ENCODE assay signal across 8 cellular contexts in the genomic region with DNA sequence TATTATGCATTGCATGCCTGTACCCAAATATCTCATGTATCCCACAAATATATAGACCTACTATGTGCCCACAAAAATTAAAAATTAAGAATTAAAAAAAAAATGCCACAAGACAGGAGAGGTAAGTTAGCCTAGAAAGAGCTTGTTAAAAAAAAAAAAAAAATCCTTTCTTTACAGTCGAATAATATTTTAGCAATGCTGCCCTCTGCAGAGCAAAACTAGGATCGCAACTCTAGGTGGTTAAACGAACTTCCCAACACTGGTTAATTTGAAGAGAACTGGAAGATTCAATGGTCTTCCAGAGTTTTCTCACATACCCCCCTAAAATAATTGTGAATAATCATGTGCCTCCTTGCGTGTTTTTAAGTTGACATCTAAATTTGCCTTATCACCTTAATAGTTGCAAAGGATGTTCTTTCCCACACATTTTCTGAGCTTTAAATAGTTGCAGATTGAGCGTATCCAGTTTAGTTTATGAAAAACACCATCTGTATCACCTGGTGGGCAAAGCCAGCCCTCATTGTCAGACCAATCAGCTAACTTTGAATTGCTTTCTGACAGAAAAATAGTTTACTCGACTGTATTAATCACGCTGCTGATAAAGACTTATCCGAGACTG. TPM values are rescaled to one million over a fixed set of nuclear protein-coding genes. Genes with fewer than 3 reads are reported as not detected.
DNase-seq lines count a peak whose midpoint lies in the region; ATAC-seq and TF ChIP-seq lines count a peak whose summit lies in the region.

No MANE protein-coding gene starts in this region.

- CTCF ChIA-PET in Panc1 (lab: Charles Lee) = interaction anchor here (0.6 to 1.2 kb wide), 8 partner anchors 33 to 247 kb away, joined by 3 to 5 read pairs (median 4); no protein-coding TSS in a partner anchor

- DNase-seq in CD14-positive monocyte (ENCODE audit: low spot score) = no peak
- DNase-seq in HT-29 (ENCODE audit: low spot score) = peak; percentile 94
- DNase-seq in Panc1 (ENCODE audit: low read depth, low spot score) = peak; percentile 45
- peak; percentile 44 for DNase-seq in activated T-helper 1 cell treated with anti-CD3 and anti-CD28 coated beads, Interleukin-12 subunit alpha, Interleukin-12 subunit beta, Interleukin-2, Interleukin-4 antibody, amounts not matched to agents 30 ng/mL and 10 ng/mL and 1 ng/mL, durations not matched to agents 14 hours and 24 hours and 36 hours (ENCODE audit: low spot score)
- peak in 1 of 2 donors; percentile 77 for DNase-seq in foreskin fibroblast
- no peak for DNase-seq in osteocyte (ENCODE audit: extremely low spot score, unreplicated experiment)
- peak; percentile 82 for DNase-seq in ureter (ENCODE audit: low spot score)

- peaks cover 6% of the 10 kb centered on the region; the same call in 1 of the 2 replicates for H3K4me1 ChIP-seq in Panc1 (ENCODE audit: control insufficient read depth, insufficient read depth, low read length)

- intact Hi-C loops in CD14-positive monocyte (cut with micrococcal nuclease) = loop anchor here (2.0 to 5.0 kb wide), 2 partner anchors 245 to 248 kb away; no protein-coding TSS in a partner anchor
- intact Hi-C loops in Panc1 (cut with micrococcal nuclease; ENCODE audit: unreplicated experiment) = loop anchor here (2.0 to 5.0 kb wide), 2 partner anchors 245 to 453 kb away; no protein-coding TSS in a partner anchor
- intact Hi-C loops in activated T-helper 1 cell treated with anti-CD3 and anti-CD28 coated beads, Interleukin-12 subunit alpha, Interleukin-12 subunit beta, Interleukin-2, Interleukin-4 antibody, amounts not matched to agents 30 ng/mL and 10 ng/mL and 1 ng/mL, durations not matched to agents 14 hours and 24 hours and 36 hours (cut with micrococcal nuclease) = loop anchor here (1.0 to 5.0 kb wide), 4 partner anchors 178 to 453 kb away; no protein-coding TSS in a partner anchor

- H3K27me3 Mint-ChIP-seq in CD14-positive monocyte (ENCODE audit: low read depth in 3 of 3) (peaks cover 0 to 3% (median 0%) of the 10 kb centered on the region in 3 donors), osteocyte (ENCODE audit: unreplicated experiment) (peaks cover 19% of the 10 kb centered on the region)
- H3K27me3 Mint-ChIP-seq in activated T-helper 1 cell treated with anti-CD3 and anti-CD28 coated beads, Interleukin-12 subunit alpha, Interleukin-12 subunit beta, Interleukin-2, Interleukin-4 antibody, amounts not matched to agents 30 ng/mL and 10 ng/mL and 1 ng/mL, durations not matched to agents 14 hours and 24 hours and 36 hours (ENCODE audit: insufficient read depth) = peaks cover 63% of the 10 kb centered on the region

- no peak overlapping the region for H3K27ac ChIP-seq in Panc1 (ENCODE audit: low read length)

- no peak overlapping the region for H3K4me3 Mint-ChIP-seq in CD14-positive monocyte
- no peak overlapping the region for H3K4me3 Mint-ChIP-seq in activated T-helper 1 cell treated with anti-CD3 and anti-CD28 coated beads, Interleukin-12 subunit alpha, Interleukin-12 subunit beta, Interleukin-2, Interleukin-4 antibody, amounts not matched to agents 30 ng/mL and 10 ng/mL and 1 ng/mL, durations not matched to agents 14 hours and 24 hours and 36 hours
- H3K4me3 Mint-ChIP-seq in osteocyte (ENCODE audit: unreplicated experiment) = no peak overlapping the region

- peak overlapping the region in 6 of 7 donors; percentile 20 to 87 (median 51) for H3K27ac Mint-ChIP-seq in CD14-positive monocyte
- H3K27ac Mint-ChIP-seq in activated T-helper 1 cell treated with anti-CD3 and anti-CD28 coated beads, Interleukin-12 subunit alpha, Interleukin-12 subunit beta, Interleukin-2, Interleukin-4 antibody, amounts not matched to agents 30 ng/mL and 10 ng/mL and 1 ng/mL, durations not matched to agents 14 hours and 24 hours and 36 hours = no peak overlapping the region
- no peak overlapping the region for H3K27ac Mint-ChIP-seq in osteocyte (ENCODE audit: unreplicated experiment)

- ATAC-seq in Panc1 (peak; percentile 65; the same call in 1 of the 2 replicates), HG03520 (IDR thresholded peaks at IDR 0.05; ENCODE audit: unreplicated experiment) (no peak)

- peaks cover 0 to 2% of the 10 kb centered on the region in 2 donors for H3K36me3 Mint-ChIP-seq in CD14-positive monocyte
- H3K36me3 Mint-ChIP-seq in activated T-helper 1 cell treated with anti-CD3 and anti-CD28 coated beads, Interleukin-12 subunit alpha, Interleukin-12 subunit beta, Interleukin-2, Interleukin-4 antibody, amounts not matched to agents 30 ng/mL and 10 ng/mL and 1 ng/mL, durations not matched to agents 14 hours and 24 hours and 36 hours (ENCODE audit: low read depth) = no peaks in the 10 kb centered on the region
- H3K36me3 Mint-ChIP-seq in osteocyte (ENCODE audit: unreplicated experiment) = no peaks in the 10 kb centered on the region

- no peak overlapping the region for H3K4me3 ChIP-seq in Panc1 (ENCODE audit: low read depth in 2 of 2, low read length in 2 of 2)
- no peak overlapping the region for H3K4me3 ChIP-seq in foreskin fibroblast (ENCODE audit: low read depth in 1 of 2, low read length in 2 of 2)

- POLR2A ChIA-PET in Panc1 (lab: Charles Lee) = no interaction called here

- no peaks in the 10 kb centered on the region for H3K36me3 ChIP-seq in Panc1 (ENCODE audit: control insufficient read depth, insufficient read depth, low read length)

- TF ChIP-seq CTCF in CD14-positive monocyte (IDR thresholded peaks at IDR 0.05) (peak; percentile 84), Panc1 (IDR thresholded peaks at IDR 0.05) (peak; percentile 67; the same call in 1 of the 2 replicates), foreskin fibroblast (IDR thresholded peaks at IDR 0.05; ENCODE audit: low read depth, low read length) (peak; percentile 59), osteocyte (IDR thresholded peaks at IDR 0.05) (peak; percentile 80)

- in situ Hi-C loops in Panc1 (cut with HindIII; ENCODE audit: low pct_unique_long_range_greater_than_20kb, low sequenced_read_pairs) = no loop called here

- H3K9me3 Mint-ChIP-seq in CD14-positive monocyte (no peaks in the 10 kb centered on the region), osteocyte (ENCODE audit: unreplicated experiment) (no peaks in the 10 kb centered on the region)
- H3K9me3 Mint-ChIP-seq in activated T-helper 1 cell treated with anti-CD3 and anti-CD28 coated beads, Interleukin-12 subunit alpha, Interleukin-12 subunit beta, Interleukin-2, Interleukin-4 antibody, amounts not matched to agents 30 ng/mL and 10 ng/mL and 1 ng/mL, durations not matched to agents 14 hours and 24 hours and 36 hours = no peaks in the 10 kb centered on the region

- peaks cover 57% of the 10 kb centered on the region for H3K4me1 Mint-ChIP-seq in CD14-positive monocyte
- peaks cover 16% of the 10 kb centered on the region for H3K4me1 Mint-ChIP-seq in activated T-helper 1 cell treated with anti-CD3 and anti-CD28 coated beads, Interleukin-12 subunit alpha, Interleukin-12 subunit beta, Interleukin-2, Interleukin-4 antibody, amounts not matched to agents 30 ng/mL and 10 ng/mL and 1 ng/mL, durations not matched to agents 14 hours and 24 hours and 36 hours (ENCODE audit: low read depth)
- peaks cover 26% of the 10 kb centered on the region for H3K4me1 Mint-ChIP-seq in osteocyte (ENCODE audit: unreplicated experiment)

- H3K9me3 ChIP-seq in Panc1 (ENCODE audit: control insufficient read depth, insufficient read depth, low read depth, low read length) = no peaks in the 10 kb centered on the region

- BruUV-seq in Panc1 (replicated peaks; lab: Mats Ljungman, UMichigan) = no TSS peak

- H3K27me3 ChIP-seq in Panc1 (ENCODE audit: control insufficient read depth, insufficient read depth, low read length) = no peaks in the 10 kb centered on the region

RNA-seq across cellular contexts. Expression of a gene that starts 47.4 kb away (rescaled TPM):
- polyA plus RNA-seq in CD14-positive monocyte = 100 to 1,000 TPM in 1 of 2 donors, 10 to 100 TPM in 1; 64.4 to 100 TPM
- 1.0 and 2.9 TPM in 2 replicates for total RNA-seq in HT-29 (2014; rRNA removed; shearing (Covaris generic))
- 4.4 TPM for total RNA-seq in Panc1 (2021; ENCODE audit: unreplicated experiment)
- polyA plus RNA-seq in Panc1 (2012; ENCODE audit: insufficient read length) = 2.7 TPM
- total RNA-seq in activated T-helper 1 cell treated with anti-CD3 and anti-CD28 coated beads, Interleukin-12 subunit alpha, Interleukin-12 subunit beta, Interleukin-2, Interleukin-4 antibody, amounts not matched to agents 30 ng/mL and 10 ng/mL and 1 ng/mL, durations not matched to agents 14 hours and 24 hours and 36 hours = 1.7 and 2.0 TPM in 2 replicates
- 12.1 and 12.6 TPM in 2 replicates for total RNA-seq in osteocyte
- 11.5 TPM for total RNA-seq in ureter

Comparison
In these comparisons a context has a peak if more than half of its experiments do, and no peak if none do; other contexts are left out.
1. DNase-seq: peak in HT-29 (single experiment), Panc1 (single experiment), activated T-helper 1 cell treated with anti-CD3 and anti-CD28 coated beads, Interleukin-12 subunit alpha, Interleukin-12 subunit beta, Interleukin-2, Interleukin-4 antibody, amounts not matched to agents 30 ng/mL and 10 ng/mL and 1 ng/mL, durations not matched to agents 14 hours and 24 hours and 36 hours (single experiment) and ureter (single experiment); none in CD14-positive monocyte (single experiment) and osteocyte (single experiment).
2. H3K27ac Mint-ChIP-seq: peak in CD14-positive monocyte (6 of 7); none in activated T-helper 1 cell treated with anti-CD3 and anti-CD28 coated beads, Interleukin-12 subunit alpha, Interleukin-12 subunit beta, Interleukin-2, Interleukin-4 antibody, amounts not matched to agents 30 ng/mL and 10 ng/mL and 1 ng/mL, durations not matched to agents 14 hours and 24 hours and 36 hours (single experiment) and osteocyte (single experiment).
3. Peak in every context shown above with its lines, with median percentiles within 50 percentile points of each other: CTCF ChIP-seq.